ENCODE assay signal across 21 cellular contexts in the genomic region with DNA sequence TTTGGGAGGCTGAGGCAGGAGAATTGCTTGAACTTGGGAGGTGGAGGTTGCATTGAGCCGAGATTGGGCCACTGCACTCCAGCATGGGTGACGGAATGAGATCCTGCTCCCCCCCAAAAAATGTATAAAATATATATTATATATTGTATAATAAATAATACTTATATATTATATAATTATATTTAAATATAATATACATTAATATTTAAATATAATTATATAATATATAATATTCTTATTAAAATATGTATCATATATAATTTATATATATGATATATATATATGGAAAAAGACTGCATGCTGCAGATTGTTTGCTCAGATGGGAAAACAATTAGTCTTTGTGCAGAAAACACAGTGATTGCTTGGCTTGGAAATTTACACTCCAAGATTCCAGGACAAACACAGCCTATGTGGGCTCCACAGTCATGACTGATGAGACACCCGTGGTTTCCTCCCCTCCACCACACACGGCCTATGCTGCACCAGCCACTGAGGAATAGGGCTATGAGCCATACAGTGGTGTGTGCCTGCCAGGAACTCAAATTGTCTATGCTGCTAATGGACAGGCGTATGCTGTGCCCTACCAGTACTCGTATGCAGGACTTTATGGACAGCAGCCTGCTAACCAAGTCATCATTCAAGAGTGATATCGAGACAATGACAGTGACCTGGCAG. TPM values are rescaled to one million over a fixed set of nuclear protein-coding genes. Genes with fewer than 3 reads are reported as not detected.
DNase-seq lines count a peak whose midpoint lies in the region; ATAC-seq and TF ChIP-seq lines count a peak whose summit lies in the region.
"Had no signal": no experiment of that assay in that cellular context is flagged by ENCODE, and none has a peak within 500 bp of the region (broad histone marks: within the 10 kb centered on the region; RNA-seq: fewer than 3 reads in every experiment).

No MANE protein-coding gene starts in this region.

- H3K9me3 ChIP-seq in HCT116 (ENCODE audit: control insufficient read depth in 1 of 2, insufficient read depth in 1 of 2, low read depth in 1 of 2, low read length in 2 of 2), result no peaks in the 10 kb centered on the region
- H3K9me3 ChIP-seq in A673 (ENCODE audit: low read depth, low read length, poor library complexity, severe bottlenecking), result no peaks in the 10 kb centered on the region
- H3K9me3 ChIP-seq: gastrocnemius medialis, SJSA1 had no signal

- H3K36me3 ChIP-seq in HCT116 (ENCODE audit: control insufficient read depth in 1 of 2, insufficient read depth in 2 of 2, low read length in 2 of 2), result no peaks in the 10 kb centered on the region
- no peaks in the 10 kb centered on the region for H3K36me3 ChIP-seq in A673 (ENCODE audit: insufficient read depth, low read length, poor library complexity, severe bottlenecking)
- H3K36me3 ChIP-seq: gastrocnemius medialis, SJSA1 had no signal

- DNase-seq in EH (ENCODE audit: low read depth) (peak; percentile 47), HCT116 (ENCODE audit: low read depth, low spot score) (no peak), WTC11 (ENCODE audit: low spot score) (no peak), myocyte (ENCODE audit: low read depth) (peak; percentile 68), ecto neural progenitor cell (ENCODE audit: low spot score) (no peak), A673 (ENCODE audit: low spot score) (no peak), NCI-H524 (lab: John Stamatoyannopoulos, UW) (no peak)
- DNase-seq: activated naive CD4-positive, alpha-beta T cell treated with anti-CD3 and anti-CD28 coated beads, Interleukin-2, amount 50 U/mL, for 16 hours; AML-193; cortex of kidney; gastrocnemius medialis; H9; KG1; NCI-H1105; NCI-H748 treated with DMSO at 0.1 percent for 48 hours; OCI-M1; right cardiac atrium; T1000 had no signal

- intact Hi-C loops in HCT116 (cut with micrococcal nuclease), result no loop called here
- intact Hi-C loops in A673 (cut with micrococcal nuclease; ENCODE audit: unreplicated experiment), result no loop called here

- no peaks in the 10 kb centered on the region for H4K20me1 ChIP-seq in HCT116 (ENCODE audit: insufficient read depth)

- H2AFZ ChIP-seq in HCT116 (ENCODE audit: low read depth, low read length, poor library complexity, severe bottlenecking), result no peak overlapping the region

- H3K27ac ChIP-seq in HCT116 (ENCODE audit: low read depth, low read length) (no peak overlapping the region), A673 (ENCODE audit: low read depth, low read length, poor library complexity, severe bottlenecking) (no peak overlapping the region)
- H3K27ac ChIP-seq: gastrocnemius medialis, HL-60, SJSA1 had no signal

- no peaks in the 10 kb centered on the region for H3K9me3 Mint-ChIP-seq in WTC11
- H3K9me3 Mint-ChIP-seq: brain, H9 had no signal

- CTCF ChIA-PET in HCT116 (lab: Charles Lee) (interaction anchor here (2.1 kb wide), 1 partner anchor 11 kb away, joined by 6 read pairs; no protein-coding TSS in a partner anchor), WTC11 (lab: Charles Lee) (no interaction called here), A673 (lab: Charles Lee) (no interaction called here)

- BruUV-seq in HCT116 (replicated peaks; lab: Mats Ljungman, UMichigan), result no TSS peak
- no TSS peak for BruUV-seq in A673 (replicated peaks; lab: Mats Ljungman, UMichigan)

- H3K9me2 ChIP-seq in HCT116 (ENCODE audit: insufficient read depth), result no peaks in the 10 kb centered on the region

- H3K27me3 ChIP-seq in HCT116 (ENCODE audit: insufficient read depth, low read length), result no peaks in the 10 kb centered on the region
- no peaks in the 10 kb centered on the region for H3K27me3 ChIP-seq in A673 (replicated peaks; ENCODE audit: insufficient read depth, low read depth, low read length, poor library complexity)
- H3K27me3 ChIP-seq: gastrocnemius medialis, SJSA1 had no signal

- ATAC-seq in HCT116 (0 out of 2 replicates have a peak, but pooled peaks have one; percentile 32), WTC11 (no peak)
- ATAC-seq: gastrocnemius medialis, right cardiac atrium had no signal

- H3K4me2 ChIP-seq in HCT116 (ENCODE audit: low read length), result no peak overlapping the region

- no peaks in the 10 kb centered on the region; a peak in 1 of 4 replicates for H3K4me1 ChIP-seq in HCT116 (ENCODE audit: control insufficient read depth in 1 of 2, insufficient read depth in 2 of 2, low read length in 2 of 2)
- no peaks in the 10 kb centered on the region for H3K4me1 ChIP-seq in A673 (ENCODE audit: insufficient read depth, low read length, poor library complexity, severe bottlenecking)
- H3K4me1 ChIP-seq: gastrocnemius medialis, SJSA1 had no signal

- RAD21 ChIA-PET in HCT116 (lab: Charles Lee; ENCODE audit: low non-redundant PET in 1 of 2, low total read pairs in 2 of 2, uncharacterized antibody in 2 of 2, unreplicated experiment in 2 of 2), result no interaction called here

- no peaks in the 10 kb centered on the region for H3K27me3 Mint-ChIP-seq in WTC11 (ENCODE audit: low read depth)

- H3K79me2 ChIP-seq in HCT116 (ENCODE audit: insufficient read depth, low read length), result no peaks in the 10 kb centered on the region

- H3K9ac ChIP-seq in HCT116 (ENCODE audit: low read length), result no peak overlapping the region

- no peak for TF ChIP-seq CTCF in HCT116 (IDR thresholded peaks at IDR 0.05 in 2 of 3, conservative IDR thresholded peaks at IDR 0.05 in 1 of 3; ENCODE audit: borderline replicate concordance in 1 of 3, insufficient read depth in 1 of 3, low read depth in 2 of 3, low read length in 2 of 3)
- TF ChIP-seq CTCF in WTC11 (IDR thresholded peaks at IDR 0.05), result no peak
- no peak for TF ChIP-seq CTCF in A673 (conservative IDR thresholded peaks at IDR 0.05; ENCODE audit: low read depth, low read length)

- no peaks in the 10 kb centered on the region for H3K4me1 Mint-ChIP-seq in WTC11
- H3K4me1 Mint-ChIP-seq: brain, H9 had no signal

- no peak for TF ChIP-seq POLR2A in HCT116 (IDR thresholded peaks at IDR 0.05; ENCODE audit: borderline replicate concordance, extremely low read depth, insufficient read depth, insufficient read length)

- POLR2A ChIA-PET in HCT116 (lab: Charles Lee) (no interaction called here), WTC11 (lab: Charles Lee) (no interaction called here), A673 (lab: Charles Lee; ENCODE audit: low non-redundant PET) (no interaction called here)

- no peak overlapping the region for H3K4me3 Mint-ChIP-seq in WTC11
- H3K4me3 Mint-ChIP-seq: brain, H9 had no signal

- no peak overlapping the region for H3K4me3 ChIP-seq in HCT116 (replicated peaks in 1 of 2; ENCODE audit: low read depth in 1 of 2, low read length in 2 of 2)
- H3K4me3 ChIP-seq in A673 (ENCODE audit: low read depth, low read length, poor library complexity, severe bottlenecking), result no peak overlapping the region
- H3K4me3 ChIP-seq: gastrocnemius medialis, SJSA1 had no signal

- H3K27ac Mint-ChIP-seq in WTC11, result no peak overlapping the region
- H3K27ac Mint-ChIP-seq: brain, H9 had no signal

- TF ChIP-seq RAD21 in HCT116 (IDR thresholded peaks at IDR 0.05; ENCODE audit: low read depth), result no peak

- H3K36me3 Mint-ChIP-seq in WTC11, result no peaks in the 10 kb centered on the region
- H3K36me3 Mint-ChIP-seq: brain had no signal

TF ChIP-seq in HCT116, 20 proteins besides CTCF, POLR2A, EP300 and RAD21:
- TF ChIP-seq, protein P1, sequence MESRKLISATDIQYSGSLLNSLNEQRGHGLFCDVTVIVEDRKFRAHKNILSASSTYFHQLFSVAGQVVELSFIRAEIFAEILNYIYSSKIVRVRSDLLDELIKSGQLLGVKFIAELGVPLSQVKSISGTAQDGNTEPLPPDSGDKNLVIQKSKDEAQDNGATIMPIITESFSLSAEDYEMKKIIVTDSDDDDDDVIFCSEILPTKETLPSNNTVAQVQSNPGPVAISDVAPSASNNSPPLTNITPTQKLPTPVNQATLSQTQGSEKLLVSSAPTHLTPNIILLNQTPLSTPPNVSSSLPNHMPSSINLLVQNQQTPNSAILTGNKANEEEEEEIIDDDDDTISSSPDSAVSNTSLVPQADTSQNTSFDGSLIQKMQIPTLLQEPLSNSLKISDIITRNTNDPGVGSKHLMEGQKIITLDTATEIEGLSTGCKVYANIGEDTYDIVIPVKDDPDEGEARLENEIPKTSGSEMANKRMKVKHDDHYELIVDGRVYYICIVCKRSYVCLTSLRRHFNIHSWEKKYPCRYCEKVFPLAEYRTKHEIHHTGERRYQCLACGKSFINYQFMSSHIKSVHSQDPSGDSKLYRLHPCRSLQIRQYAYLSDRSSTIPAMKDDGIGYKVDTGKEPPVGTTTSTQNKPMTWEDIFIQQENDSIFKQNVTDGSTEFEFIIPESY (IDR thresholded peaks at IDR 0.05; ENCODE audit: extremely low read depth, insufficient replicate concordance, low read length), result no peak
- TF ChIP-seq TCF7L2 (IDR thresholded peaks at IDR 0.05; ENCODE audit: borderline replicate concordance, extremely low read depth, insufficient read depth, insufficient read length) (no peak), SP1 (IDR thresholded peaks at IDR 0.05; ENCODE audit: low read depth) (no peak), ELF1 (IDR thresholded peaks at IDR 0.05; ENCODE audit: borderline replicate concordance, low read depth) (no peak), FOSL1 (IDR thresholded peaks at IDR 0.05; ENCODE audit: low read depth) (no peak)

TF ChIP-seq in WTC11, 78 proteins besides CTCF, POLR2A, EP300 and RAD21:
- TF ChIP-seq, protein P2, sequence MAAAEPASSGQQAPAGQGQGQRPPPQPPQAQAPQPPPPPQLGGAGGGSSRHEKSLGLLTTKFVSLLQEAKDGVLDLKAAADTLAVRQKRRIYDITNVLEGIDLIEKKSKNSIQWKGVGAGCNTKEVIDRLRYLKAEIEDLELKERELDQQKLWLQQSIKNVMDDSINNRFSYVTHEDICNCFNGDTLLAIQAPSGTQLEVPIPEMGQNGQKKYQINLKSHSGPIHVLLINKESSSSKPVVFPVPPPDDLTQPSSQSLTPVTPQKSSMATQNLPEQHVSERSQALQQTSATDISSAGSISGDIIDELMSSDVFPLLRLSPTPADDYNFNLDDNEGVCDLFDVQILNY (CRISPR knock-in tag; IDR thresholded peaks at IDR 0.05), result no peak
- peak; percentile 97 for TF ChIP-seq HMGA2 (CRISPR knock-in tag; IDR thresholded peaks at IDR 0.05)
- no peak for TF ChIP-seq ZNF138 (CRISPR knock-in tag; conservative IDR thresholded peaks at IDR 0.05)

RNA-seq across cellular contexts. Expression of a gene that starts 30.0 kb away (rescaled TPM):
- 66.7 TPM for total RNA-seq in HCT116 (2021; ENCODE audit: unreplicated experiment)
- 29.9 and 33.4 TPM in 2 replicates for polyA plus RNA-seq in HCT116 (2012)
- 152 to 162 TPM (median 161 TPM) in 3 replicates for total RNA-seq in WTC11 (2021)
- 62.5 and 75.1 TPM in 2 replicates for total RNA-seq in myocyte
- 10.3 TPM for polyA plus RNA-seq in myocyte (2012)
- 43.6 TPM in 2 replicates for total RNA-seq in A673 (2021)

Comparison
In these comparisons a context has a peak if more than half of its experiments do, and no peak if none do; other contexts are left out.
1. DNase-seq: peak in EH (single experiment) and myocyte (single experiment); none in HCT116 (single experiment), WTC11 (single experiment), ecto neural progenitor cell (single experiment), A673 (single experiment) and NCI-H524 (0 of 2).